In the genomic region with DNA sequence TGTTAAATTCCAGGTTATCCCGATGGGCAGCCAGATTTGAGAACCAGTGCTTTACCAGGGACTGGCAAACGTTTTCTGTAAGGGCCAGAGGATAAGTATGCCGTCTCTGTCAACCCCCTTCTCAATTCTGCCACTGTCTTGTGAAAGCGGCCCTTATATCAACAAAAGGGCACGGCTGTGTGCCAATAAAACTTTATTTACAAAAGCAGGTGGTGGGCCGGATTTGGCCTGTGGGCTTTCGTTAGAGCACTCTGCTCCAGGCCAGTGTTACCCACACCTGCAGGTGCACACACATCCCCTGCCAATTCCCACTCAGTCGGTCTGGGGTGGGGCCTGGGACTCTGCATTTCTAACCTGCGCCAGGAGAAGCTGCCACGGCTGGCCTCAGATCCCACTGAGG, we compare ENCODE assay signal across 28 cellular contexts.
"Had no signal": no experiment of that assay in that cellular context is flagged by ENCODE, and none has a peak within 500 bp of the region (broad histone marks: within the 10 kb centered on the region; RNA-seq: fewer than 3 reads in every experiment).

No MANE protein-coding gene starts in this region.

- ATAC-seq: esophagus mucosa; heart right ventricle; pancreas; stimulated activated naive B cell treated with anti-CD40 and anti-IgM and Interleukin-4, amounts not matched to agents 10 μg/mL and 1 μg/mL and 100 μg/mL, for 72 hours had no signal

- DNase-seq: activated CD4-positive, alpha-beta memory T cell treated with anti-CD3 and anti-CD28 coated beads for 36 hours; activated CD4-positive, alpha-beta T cell treated with anti-CD3 and anti-CD28 coated beads, Interleukin-2, amount 10 ng/mL, durations not matched to agents 24 days and 14 days; activated CD4-positive, CD25-positive, alpha-beta regulatory T cell treated with anti-CD3 and anti-CD28 coated beads, Interleukin-2, amount 50 U/mL, for 72 hours; activated CD8-positive, alpha-beta memory T cell treated with anti-CD3 and anti-CD28 coated beads, Interleukin-2, amount 50 U/mL, for 48 hours; activated gamma-delta T cell; activated naive CD4-positive, alpha-beta T cell treated with anti-CD3 and anti-CD28 coated beads, Interleukin-2, amount 10 ng/mL, durations not matched to agents 7 days and 5 days; activated naive CD8-positive, alpha-beta T cell treated with anti-CD3 and anti-CD28 coated beads, Interleukin-2, amount 10 ng/mL, durations not matched to agents 7 days and 5 days; activated T-cell treated with anti-CD3 and anti-CD28 coated beads, Interleukin-2, amount 50 U/mL, for 24 hours; brain microvascular endothelial cell; cortex of kidney; endodermal cell; foreskin fibroblast; heart right ventricle; naive B cell; nephron progenitor cell; retina; sigmoid colon; small intestine; stimulated activated CD4-positive, alpha-beta T cell treated with anti-CD3 and anti-CD28 coated beads, Interleukin-4, amount 100 ng/mL, for 24 hours; stimulated activated naive B cell treated with anti-CD40 and anti-IgM and Interleukin-4, amounts not matched to agents 10 μg/mL and 1 μg/mL and 100 μg/mL, for 72 hours; stomach; T1000; thyroid gland had no signal

- H3K27ac ChIP-seq: brain microvascular endothelial cell, heart right ventricle, pancreas, prostate gland, stomach, thyroid gland, upper lobe of left lung, vagina had no signal

- H3K36me3 ChIP-seq: pancreas, prostate gland had no signal

- H3K27me3 ChIP-seq: brain microvascular endothelial cell, heart right ventricle, pancreas, sigmoid colon, stomach, thyroid gland, upper lobe of left lung, vagina had no signal

- H3K4me3 ChIP-seq: heart right ventricle, pancreas, prostate gland, sigmoid colon, stomach, thyroid gland, upper lobe of left lung, vagina had no signal

- H3K9me3 ChIP-seq: heart right ventricle, pancreas, prostate gland, sigmoid colon, stomach, thyroid gland, upper lobe of left lung, vagina had no signal
